1 cellular context compared by ENCODE assay signal in genomic region chr5:52725065-52725746, GRCh38.
TF ChIP-seq lines count a peak whose summit lies in the region.

No MANE protein-coding gene starts in this region.

TF ChIP-seq in HepG2, 621 proteins besides CTCF, POLR2A, EP300 and RAD21 (continued from another document):
- TF ChIP-seq CREB3 (CRISPR knock-in tag; IDR thresholded peaks at IDR 0.05) (no peak), ZBTB38 (CRISPR knock-in tag; IDR thresholded peaks at IDR 0.05) (no peak), CHD4 (IDR thresholded peaks at IDR 0.05; ENCODE audit: borderline replicate concordance, low read length) (no peak), GABPA (IDR thresholded peaks at IDR 0.05; ENCODE audit: low read depth, low read length) (no peak), GABPA (CRISPR knock-in tag; IDR thresholded peaks at IDR 0.05; ENCODE audit: low read depth) (0 out of 2 replicates have a peak, but pooled peaks have one; percentile 26)
